ENCODE assay signal across 17 cellular contexts in the genomic region with DNA sequence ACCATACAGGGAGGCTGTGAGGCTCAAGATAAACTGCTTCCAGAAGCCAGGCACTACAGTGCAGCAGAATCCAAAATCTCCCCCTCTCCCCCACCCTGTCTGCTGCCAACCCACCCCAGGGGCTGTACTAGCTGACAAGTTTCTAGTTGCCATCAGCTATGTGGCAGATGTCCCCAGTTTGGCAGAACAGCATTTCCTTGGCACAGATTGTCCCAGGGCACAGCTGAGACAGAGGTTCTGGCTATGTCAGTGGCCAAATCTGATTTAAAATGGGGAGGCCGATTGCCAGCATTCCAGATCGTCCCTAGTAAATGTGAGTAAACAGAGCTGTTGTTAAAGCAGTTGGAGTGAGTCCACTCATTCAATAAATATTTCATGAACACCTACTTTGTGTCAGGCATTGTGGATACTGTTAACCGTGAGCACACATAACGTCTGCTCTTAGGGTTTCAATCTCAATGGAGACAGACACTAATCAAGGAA. TPM values are rescaled to one million over a fixed set of nuclear protein-coding genes. Genes with fewer than 3 reads are reported as not detected.
"Had no signal": no experiment of that assay in that cellular context is flagged by ENCODE, and none has a peak within 500 bp of the region (broad histone marks: within the 10 kb centered on the region; RNA-seq: fewer than 3 reads in every experiment).

No MANE protein-coding gene starts in this region.

- DNase-seq: activated CD4-positive, alpha-beta memory T cell treated with anti-CD3 and anti-CD28 coated beads for 36 hours; activated CD4-positive, alpha-beta T cell treated with anti-CD3 and anti-CD28 coated beads for 36 hours; activated CD8-positive, alpha-beta memory T cell treated with anti-CD3 and anti-CD28 coated beads, Interleukin-2, amount 10 ng/mL, durations not matched to agents 7 days and 5 days; activated naive CD4-positive, alpha-beta T cell treated with anti-CD3 and anti-CD28 coated beads, Interleukin-2, amount 50 U/mL, for 16 hours; activated T-cell treated with anti-CD3 and anti-CD28 coated beads, Interleukin-2, amount 50 U/mL, for 1 hour; endodermal cell; gastrocnemius medialis; left lung; mesenchymal stem cell; natural killer cell; psoas muscle; sigmoid colon; T-helper 1 cell; T1000; thyroid gland had no signal

- H3K36me3 ChIP-seq: gastrocnemius medialis, left lung, sigmoid colon, thyroid gland had no signal

- H3K4me1 ChIP-seq: left lung, psoas muscle, sigmoid colon had no signal

- H3K4me3 ChIP-seq: gastrocnemius medialis, left lung, psoas muscle, sigmoid colon, thyroid gland had no signal

- ATAC-seq: activated CD4-positive, alpha-beta T cell treated with anti-CD3 and anti-CD28 coated beads for 36 hours; activated CD8-positive, alpha-beta memory T cell treated with anti-CD3 and anti-CD28 coated beads, Interleukin-2, amount 10 ng/mL, durations not matched to agents 7 days and 5 days; gastrocnemius medialis; natural killer cell had no signal

- H3K27me3 ChIP-seq: gastrocnemius medialis, thyroid gland had no signal

- H3K9me3 ChIP-seq: gastrocnemius medialis, left lung, psoas muscle, sigmoid colon, thyroid gland had no signal

- H3K27ac ChIP-seq: gastrocnemius medialis, left lung, psoas muscle, sigmoid colon, thyroid gland had no signal

RNA-seq across cellular contexts. Expression of a gene that starts 51.3 kb away (rescaled TPM):
- total RNA-seq: activated CD4-positive, alpha-beta T cell treated with anti-CD3 and anti-CD28 coated beads for 36 hours; dermis microvascular lymphatic vessel endothelial cell; endodermal cell; epithelial cell of proximal tubule had no signal
